ENCODE assay signal across 26 cellular contexts in genomic region chr16:10954903-10955302, GRCh38. TPM values are rescaled to one million over a fixed set of nuclear protein-coding genes. Genes with fewer than 3 reads are reported as not detected.
DNase-seq lines count a peak whose midpoint lies in the region; ATAC-seq and TF ChIP-seq lines count a peak whose summit lies in the region.
"Had no signal": no experiment of that assay in that cellular context is flagged by ENCODE, and none has a peak within 500 bp of the region (broad histone marks: within the 10 kb centered on the region; RNA-seq: fewer than 3 reads in every experiment).

No MANE protein-coding gene starts in this region.

- no peak for TF ChIP-seq POLR2A in suprapubic skin (IDR thresholded peaks at IDR 0.05)

- no peaks in the 10 kb centered on the region for H3K27me3 Mint-ChIP-seq in activated naive CD8-positive, alpha-beta T cell treated with anti-CD3 and anti-CD28 coated beads, Interleukin-2, amount 10 ng/mL, durations not matched to agents 7 days and 5 days
- no peaks in the 10 kb centered on the region for H3K27me3 Mint-ChIP-seq in activated naive CD8-positive, alpha-beta T cell treated with anti-CD3 and anti-CD28 coated beads, Interleukin-2, amount 50 U/mL, for 24 hours
- H3K27me3 Mint-ChIP-seq in activated T-helper 2 cell treated with anti-CD3 and anti-CD28 coated beads, Interferon-gamma antibody, Interleukin-2, Interleukin-4, amounts not matched to agents 10 μg/mL and 5 μg/mL and 100 μg/mL, durations not matched to agents 14 hours and 24 hours and 36 hours (ENCODE audit: low read depth) = no peaks in the 10 kb centered on the region
- H3K27me3 Mint-ChIP-seq: activated naive CD4-positive, alpha-beta T cell treated with anti-CD3 and anti-CD28 coated beads, Interleukin-2, amount 50 U/mL, for 24 hours; CD8-positive, alpha-beta memory T cell had no signal

- no peaks in the 10 kb centered on the region for H3K9me3 ChIP-seq in KOPT-K1 (ENCODE audit: insufficient read depth, low read length, poor library complexity, severe bottlenecking)
- no peaks in the 10 kb centered on the region for H3K9me3 ChIP-seq in suprapubic skin
- H3K9me3 ChIP-seq: ascending aorta, gastroesophageal sphincter, left lung, right atrium auricular region, stomach, tibial nerve had no signal

- peaks cover 19% of the 10 kb centered on the region for H3K36me3 ChIP-seq in KOPT-K1 (ENCODE audit: insufficient read depth, low read length)
- H3K36me3 ChIP-seq in suprapubic skin = peaks cover 4% of the 10 kb centered on the region

- H3K4me3 ChIP-seq in suprapubic skin = no peak overlapping the region
- H3K4me3 ChIP-seq: ascending aorta, gastroesophageal sphincter, left lung, right atrium auricular region, stomach, tibial nerve had no signal

- H3K27me3 ChIP-seq in suprapubic skin = no peaks in the 10 kb centered on the region
- H3K27me3 ChIP-seq: ascending aorta, gastroesophageal sphincter, left lung, right atrium auricular region, stomach, tibial nerve had no signal

- H3K27ac Mint-ChIP-seq in activated naive CD8-positive, alpha-beta T cell treated with anti-CD3 and anti-CD28 coated beads, Interleukin-2, amount 10 ng/mL, durations not matched to agents 7 days and 5 days = peak overlapping the region; percentile 49
- no peak overlapping the region for H3K27ac Mint-ChIP-seq in activated naive CD8-positive, alpha-beta T cell treated with anti-CD3 and anti-CD28 coated beads, Interleukin-2, amount 50 U/mL, for 24 hours
- H3K27ac Mint-ChIP-seq in activated T-helper 2 cell treated with anti-CD3 and anti-CD28 coated beads, Interferon-gamma antibody, Interleukin-2, Interleukin-4, amounts not matched to agents 10 μg/mL and 5 μg/mL and 100 μg/mL, durations not matched to agents 14 hours and 24 hours and 36 hours = peak overlapping the region; percentile 62
- H3K27ac Mint-ChIP-seq in stimulated activated effector memory CD8-positive, alpha-beta T cell treated with anti-CD3 and anti-CD28 coated beads, Interleukin-12 subunit alpha, Interleukin-12 subunit beta, amount 100 ng/mL, for 72 hours = peak overlapping the region; percentile 32
- H3K27ac Mint-ChIP-seq: nephron progenitor cell had no signal

- H3K27ac ChIP-seq in KOPT-K1 (ENCODE audit: low read depth, low read length, poor library complexity, severe bottlenecking) (peak overlapping the region; percentile 34), suprapubic skin (no peak overlapping the region)
- H3K27ac ChIP-seq: ascending aorta, gastroesophageal sphincter, left lung, parathyroid adenoma, right atrium auricular region had no signal

- ATAC-seq in activated naive CD8-positive, alpha-beta T cell treated with anti-CD3 and anti-CD28 coated beads, Interleukin-2, amount 10 ng/mL, durations not matched to agents 7 days and 5 days (ENCODE audit: low read depth) = no peak
- ATAC-seq in activated naive CD8-positive, alpha-beta T cell treated with anti-CD3 and anti-CD28 coated beads, Interleukin-2, amount 50 U/mL, for 24 hours = no peak
- ATAC-seq in stimulated activated effector memory CD8-positive, alpha-beta T cell treated with anti-CD3 and anti-CD28 coated beads, Interleukin-12 subunit alpha, Interleukin-12 subunit beta, amount 100 ng/mL, for 72 hours = no peak
- ATAC-seq in GM19328 (IDR thresholded peaks at IDR 0.05; ENCODE audit: unreplicated experiment) = no peak
- no peak for ATAC-seq in HG03139 (IDR thresholded peaks at IDR 0.05; ENCODE audit: unreplicated experiment)
- ATAC-seq: gastroesophageal sphincter had no signal

- no peaks in the 10 kb centered on the region for H3K9me3 Mint-ChIP-seq in activated naive CD8-positive, alpha-beta T cell treated with anti-CD3 and anti-CD28 coated beads, Interleukin-2, amount 10 ng/mL, durations not matched to agents 7 days and 5 days
- H3K9me3 Mint-ChIP-seq in activated naive CD8-positive, alpha-beta T cell treated with anti-CD3 and anti-CD28 coated beads, Interleukin-2, amount 50 U/mL, for 24 hours = no peaks in the 10 kb centered on the region
- H3K9me3 Mint-ChIP-seq in activated T-helper 2 cell treated with anti-CD3 and anti-CD28 coated beads, Interferon-gamma antibody, Interleukin-2, Interleukin-4, amounts not matched to agents 10 μg/mL and 5 μg/mL and 100 μg/mL, durations not matched to agents 14 hours and 24 hours and 36 hours = no peaks in the 10 kb centered on the region
- no peaks in the 10 kb centered on the region for H3K9me3 Mint-ChIP-seq in stimulated activated effector memory CD8-positive, alpha-beta T cell treated with anti-CD3 and anti-CD28 coated beads, Interleukin-12 subunit alpha, Interleukin-12 subunit beta, amount 100 ng/mL, for 72 hours
- H3K9me3 Mint-ChIP-seq: activated naive CD4-positive, alpha-beta T cell treated with anti-CD3 and anti-CD28 coated beads, Interleukin-2, amount 50 U/mL, for 24 hours; CD8-positive, alpha-beta memory T cell; nephron progenitor cell had no signal

- peak overlapping the region; percentile 44 for H3K4me3 Mint-ChIP-seq in activated naive CD8-positive, alpha-beta T cell treated with anti-CD3 and anti-CD28 coated beads, Interleukin-2, amount 10 ng/mL, durations not matched to agents 7 days and 5 days
- H3K4me3 Mint-ChIP-seq in activated naive CD8-positive, alpha-beta T cell treated with anti-CD3 and anti-CD28 coated beads, Interleukin-2, amount 50 U/mL, for 24 hours = no peak overlapping the region
- peak overlapping the region; percentile 6 for H3K4me3 Mint-ChIP-seq in activated T-helper 2 cell treated with anti-CD3 and anti-CD28 coated beads, Interferon-gamma antibody, Interleukin-2, Interleukin-4, amounts not matched to agents 10 μg/mL and 5 μg/mL and 100 μg/mL, durations not matched to agents 14 hours and 24 hours and 36 hours (ENCODE audit: low read depth)
- H3K4me3 Mint-ChIP-seq in stimulated activated effector memory CD8-positive, alpha-beta T cell treated with anti-CD3 and anti-CD28 coated beads, Interleukin-12 subunit alpha, Interleukin-12 subunit beta, amount 100 ng/mL, for 72 hours = peak overlapping the region; percentile 8
- H3K4me3 Mint-ChIP-seq: activated naive CD4-positive, alpha-beta T cell treated with anti-CD3 and anti-CD28 coated beads, Interleukin-2, amount 50 U/mL, for 24 hours; nephron progenitor cell had no signal

- WGBS in suprapubic skin = 78% methylated on average over 4 of the region's 7 CpGs

- no peak for TF ChIP-seq CTCF in suprapubic skin (IDR thresholded peaks at IDR 0.05)

- no peak for DNase-seq in activated naive CD8-positive, alpha-beta T cell treated with anti-CD3 and anti-CD28 coated beads, Interleukin-2, amount 10 ng/mL, durations not matched to agents 7 days and 5 days
- DNase-seq in activated naive CD8-positive, alpha-beta T cell treated with anti-CD3 and anti-CD28 coated beads, Interleukin-2, amount 50 U/mL, for 24 hours = no peak
- DNase-seq in activated T-helper 2 cell treated with anti-CD3 and anti-CD28 coated beads, Interferon-gamma antibody, Interleukin-2, Interleukin-4, amounts not matched to agents 10 μg/mL and 5 μg/mL and 100 μg/mL, durations not matched to agents 14 hours and 24 hours and 36 hours (ENCODE audit: low spot score) = no peak
- no peak for DNase-seq in stimulated activated effector memory CD8-positive, alpha-beta T cell treated with anti-CD3 and anti-CD28 coated beads, Interleukin-12 subunit alpha, Interleukin-12 subunit beta, amount 100 ng/mL, for 72 hours (ENCODE audit: low spot score in 2 of 2)
- no peak for DNase-seq in suprapubic skin (ENCODE audit: low spot score in 2 of 2)
- DNase-seq: CD8-positive, alpha-beta memory T cell; cortex of kidney; hypothalamus; midbrain; NCI-H1436 treated with DMSO at 0.1 percent for 48 hours; NCI-H446 treated with DMSO at 0.1 percent for 48 hours; nephron progenitor cell; SHP77 treated with DMSO at 0.1 percent for 48 hours; stimulated activated CD4-positive, alpha-beta T cell treated with anti-CD3 and anti-CD28 coated beads, Interleukin-12 subunit alpha, Interleukin-12 subunit beta, amount 100 ng/mL, for 4 hours; stimulated activated CD4-positive, alpha-beta T cell treated with anti-CD3 and anti-CD28 coated beads, Interleukin-4, amount 100 ng/mL, for 4 hours; stomach had no signal

- H3K4me1 Mint-ChIP-seq in activated naive CD8-positive, alpha-beta T cell treated with anti-CD3 and anti-CD28 coated beads, Interleukin-2, amount 10 ng/mL, durations not matched to agents 7 days and 5 days = peaks cover 39% of the 10 kb centered on the region
- peaks cover 54% of the 10 kb centered on the region for H3K4me1 Mint-ChIP-seq in activated naive CD8-positive, alpha-beta T cell treated with anti-CD3 and anti-CD28 coated beads, Interleukin-2, amount 50 U/mL, for 24 hours
- H3K4me1 Mint-ChIP-seq in activated T-helper 2 cell treated with anti-CD3 and anti-CD28 coated beads, Interferon-gamma antibody, Interleukin-2, Interleukin-4, amounts not matched to agents 10 μg/mL and 5 μg/mL and 100 μg/mL, durations not matched to agents 14 hours and 24 hours and 36 hours (ENCODE audit: low read depth) = peaks cover 54% of the 10 kb centered on the region
- H3K4me1 Mint-ChIP-seq in stimulated activated effector memory CD8-positive, alpha-beta T cell treated with anti-CD3 and anti-CD28 coated beads, Interleukin-12 subunit alpha, Interleukin-12 subunit beta, amount 100 ng/mL, for 72 hours = peaks cover 48% of the 10 kb centered on the region

- peaks cover 4% of the 10 kb centered on the region for H3K36me3 Mint-ChIP-seq in activated naive CD8-positive, alpha-beta T cell treated with anti-CD3 and anti-CD28 coated beads, Interleukin-2, amount 10 ng/mL, durations not matched to agents 7 days and 5 days
- peaks cover 8% of the 10 kb centered on the region for H3K36me3 Mint-ChIP-seq in activated naive CD8-positive, alpha-beta T cell treated with anti-CD3 and anti-CD28 coated beads, Interleukin-2, amount 50 U/mL, for 24 hours (ENCODE audit: low read depth)
- H3K36me3 Mint-ChIP-seq in activated T-helper 2 cell treated with anti-CD3 and anti-CD28 coated beads, Interferon-gamma antibody, Interleukin-2, Interleukin-4, amounts not matched to agents 10 μg/mL and 5 μg/mL and 100 μg/mL, durations not matched to agents 14 hours and 24 hours and 36 hours (ENCODE audit: low read depth) = peaks cover 15% of the 10 kb centered on the region
- peaks cover 30% of the 10 kb centered on the region for H3K36me3 Mint-ChIP-seq in stimulated activated effector memory CD8-positive, alpha-beta T cell treated with anti-CD3 and anti-CD28 coated beads, Interleukin-12 subunit alpha, Interleukin-12 subunit beta, amount 100 ng/mL, for 72 hours

- intact Hi-C loops in activated T-helper 2 cell treated with anti-CD3 and anti-CD28 coated beads, Interferon-gamma antibody, Interleukin-2, Interleukin-4, amounts not matched to agents 10 μg/mL and 5 μg/mL and 100 μg/mL, durations not matched to agents 14 hours and 24 hours and 36 hours (cut with micrococcal nuclease) = loop anchor here (1.0 to 5.0 kb wide), 3 partner anchors 9 to 627 kb away; no protein-coding TSS in a partner anchor

- H3K4me1 ChIP-seq in suprapubic skin = peaks cover 30% of the 10 kb centered on the region
- H3K4me1 ChIP-seq: parathyroid adenoma had no signal

- no peak for TF ChIP-seq EP300 in suprapubic skin (IDR thresholded peaks at IDR 0.05)

- POLR2A ChIA-PET in activated naive CD8-positive, alpha-beta T cell treated with anti-CD3 and anti-CD28 coated beads, Interleukin-2, amount 10 ng/mL, durations not matched to agents 7 days and 5 days (lab: Charles Lee) = interaction anchor here (1.7 kb wide), 1 partner anchor 301 kb away, joined by 7 read pairs; the partner anchor contains the start of gene SOCS1

RNA-seq across cellular contexts. Expression of gene CLEC16A, which starts 10.5 kb away (rescaled TPM):
- 10 to 100 TPM; 31.1 to 34.1 TPM for total RNA-seq in activated naive CD8-positive, alpha-beta T cell treated with anti-CD3 and anti-CD28 coated beads, Interleukin-2, amount 10 ng/mL, durations not matched to agents 7 days and 5 days
- total RNA-seq in activated T-helper 2 cell treated with anti-CD3 and anti-CD28 coated beads, Interferon-gamma antibody, Interleukin-2, Interleukin-4, amounts not matched to agents 10 μg/mL and 5 μg/mL and 100 μg/mL, durations not matched to agents 14 hours and 24 hours and 36 hours = 44.8 and 48.7 TPM in 2 replicates
- 10 to 100 TPM; 37.2 to 62.3 (median 39.0) TPM for total RNA-seq in suprapubic skin

RNA-seq across cellular contexts. Expression of gene DEXI, which starts 12.6 kb away (rescaled TPM):
- 10 to 100 TPM; 31.4 to 32.3 TPM for total RNA-seq in activated naive CD8-positive, alpha-beta T cell treated with anti-CD3 and anti-CD28 coated beads, Interleukin-2, amount 10 ng/mL, durations not matched to agents 7 days and 5 days
- total RNA-seq in activated T-helper 2 cell treated with anti-CD3 and anti-CD28 coated beads, Interferon-gamma antibody, Interleukin-2, Interleukin-4, amounts not matched to agents 10 μg/mL and 5 μg/mL and 100 μg/mL, durations not matched to agents 14 hours and 24 hours and 36 hours = 38.5 and 38.7 TPM in 2 replicates
- 10 to 100 TPM; 35.9 to 72.7 (median 58.3) TPM for total RNA-seq in suprapubic skin
